1 cellular context compared by ENCODE assay signal in the genomic region with DNA sequence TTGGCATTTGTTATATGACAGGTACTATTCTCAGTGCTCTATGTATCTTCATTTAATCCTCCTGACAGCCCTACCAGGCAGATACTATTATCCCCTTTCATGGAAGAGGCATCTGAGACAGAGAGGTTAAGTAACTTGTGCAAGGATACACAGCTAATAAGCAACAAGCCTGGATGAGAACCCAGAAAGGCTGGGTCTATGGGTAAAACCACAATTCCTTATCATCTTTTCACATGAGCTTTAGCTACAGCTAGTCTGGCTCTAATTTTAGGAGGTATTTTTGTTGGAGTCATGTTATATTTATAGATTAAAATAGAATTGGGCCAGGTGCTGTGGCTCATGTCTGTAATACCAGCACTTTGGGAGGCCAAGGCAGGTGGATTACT.
A peak's percentile ranks its signal among the peaks of the same experiment; 100 is the strongest.
TF ChIP-seq lines count a peak whose summit lies in the region.

No MANE protein-coding gene starts in this region.

TF ChIP-seq in K562, 482 proteins besides CTCF, POLR2A, EP300 and RAD21 (continued from another document and continues in another):
- TF ChIP-seq, protein P1, sequence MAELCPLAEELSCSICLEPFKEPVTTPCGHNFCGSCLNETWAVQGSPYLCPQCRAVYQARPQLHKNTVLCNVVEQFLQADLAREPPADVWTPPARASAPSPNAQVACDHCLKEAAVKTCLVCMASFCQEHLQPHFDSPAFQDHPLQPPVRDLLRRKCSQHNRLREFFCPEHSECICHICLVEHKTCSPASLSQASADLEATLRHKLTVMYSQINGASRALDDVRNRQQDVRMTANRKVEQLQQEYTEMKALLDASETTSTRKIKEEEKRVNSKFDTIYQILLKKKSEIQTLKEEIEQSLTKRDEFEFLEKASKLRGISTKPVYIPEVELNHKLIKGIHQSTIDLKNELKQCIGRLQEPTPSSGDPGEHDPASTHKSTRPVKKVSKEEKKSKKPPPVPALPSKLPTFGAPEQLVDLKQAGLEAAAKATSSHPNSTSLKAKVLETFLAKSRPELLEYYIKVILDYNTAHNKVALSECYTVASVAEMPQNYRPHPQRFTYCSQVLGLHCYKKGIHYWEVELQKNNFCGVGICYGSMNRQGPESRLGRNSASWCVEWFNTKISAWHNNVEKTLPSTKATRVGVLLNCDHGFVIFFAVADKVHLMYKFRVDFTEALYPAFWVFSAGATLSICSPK (IDR thresholded peaks at IDR 0.05; ENCODE audit: borderline replicate concordance), result no peak
- TF ChIP-seq ZNF551 (CRISPR knock-in tag; IDR thresholded peaks at IDR 0.05) (no peak), PCBP1 (IDR thresholded peaks at IDR 0.05; ENCODE audit: low read depth, low read length, poor library complexity, severe bottlenecking) (no peak), KDM1A (IDR thresholded peaks at IDR 0.05) (peak; percentile 19 to 61; a peak in 2 of 4 replicates), ZNF79 (CRISPR knock-in tag; IDR thresholded peaks at IDR 0.05; ENCODE audit: low read depth) (no peak), TAL1 (IDR thresholded peaks at IDR 0.05) (peak; percentile 37; the same call in 1 of the 2 replicates), ZBTB17 (CRISPR knock-in tag; IDR thresholded peaks at IDR 0.05) (no peak), DPF2 (IDR thresholded peaks at IDR 0.05) (no peak), TCFL5 (CRISPR knock-in tag; conservative IDR thresholded peaks at IDR 0.05) (no peak), PHF21A (IDR thresholded peaks at IDR 0.05; ENCODE audit: borderline replicate concordance, low read depth) (no peak), SP2 (IDR thresholded peaks at IDR 0.05; ENCODE audit: extremely low read depth, low read depth, low read length, poor library complexity, severe bottlenecking) (no peak), TEAD4 (IDR thresholded peaks at IDR 0.05; ENCODE audit: low read length) (no peak; the same call in 1 of the 2 replicates), TEAD4 (CRISPR knock-in tag; IDR thresholded peaks at IDR 0.05; ENCODE audit: borderline replicate concordance) (no peak), KLF6 (CRISPR knock-in tag; IDR thresholded peaks at IDR 0.05; ENCODE audit: borderline replicate concordance) (no peak), RBM25 (IDR thresholded peaks at IDR 0.05; ENCODE audit: low read depth, low read length, severe bottlenecking) (peak; percentile 92), FIP1L1 (IDR thresholded peaks at IDR 0.05; ENCODE audit: low read depth, low read length, poor library complexity, severe bottlenecking) (no peak), JUN (IDR thresholded peaks at IDR 0.05; ENCODE audit: borderline replicate concordance, low read depth, low read length) (no peak), JUN (CRISPR knock-in tag; IDR thresholded peaks at IDR 0.05; ENCODE audit: borderline replicate concordance) (no peak), ZNF24 (IDR thresholded peaks at IDR 0.05) (no peak), BRD9 (IDR thresholded peaks at IDR 0.05; ENCODE audit: low read depth, partially characterized antibody) (no peak), POLR3G (IDR thresholded peaks at IDR 0.05; ENCODE audit: extremely low read depth, insufficient read length, insufficient replicate concordance) (no peak), CBX5 (IDR thresholded peaks at IDR 0.05; ENCODE audit: borderline replicate concordance, low read depth) (no peak), TAF15 (IDR thresholded peaks at IDR 0.05; ENCODE audit: low read depth, low read length) (no peak), ZNF699 (CRISPR knock-in tag; IDR thresholded peaks at IDR 0.05; ENCODE audit: insufficient replicate concordance) (no peak), CHD4 (IDR thresholded peaks at IDR 0.05; ENCODE audit: insufficient read depth, insufficient replicate concordance, low read depth, low read length, poor library complexity, severe bottlenecking) (no peak), CEBPB (tag; IDR thresholded peaks at IDR 0.05) (no peak), FOS (IDR thresholded peaks at IDR 0.05; ENCODE audit: extremely low read depth, insufficient read length) (no peak), RFX1 (IDR thresholded peaks at IDR 0.05) (no peak), ZFP1 (CRISPR knock-in tag; IDR thresholded peaks at IDR 0.05) (no peak), NR3C1 (CRISPR knock-in tag; IDR thresholded peaks at IDR 0.05) (no peak), ZNF121 (CRISPR knock-in tag; conservative IDR thresholded peaks at IDR 0.05) (no peak), ZKSCAN8 (CRISPR knock-in tag; IDR thresholded peaks at IDR 0.05) (no peak), PHB2 (IDR thresholded peaks at IDR 0.05; ENCODE audit: low read depth) (no peak), ZNF224 (CRISPR knock-in tag; IDR thresholded peaks at IDR 0.05) (no peak), MAFK (IDR thresholded peaks at IDR 0.05; ENCODE audit: low read length) (no peak), BCOR (IDR thresholded peaks at IDR 0.05) (peak; percentile 48; the same call in 1 of the 2 replicates), ZNF696 (CRISPR knock-in tag; conservative IDR thresholded peaks at IDR 0.05) (no peak), SUPT5H (IDR thresholded peaks at IDR 0.05) (no peak), ZNF347 (CRISPR knock-in tag; IDR thresholded peaks at IDR 0.05; ENCODE audit: low read depth) (no peak), MYBL2 (IDR thresholded peaks at IDR 0.05; ENCODE audit: low read depth) (no peak), MYBL2 (CRISPR knock-in tag; IDR thresholded peaks at IDR 0.05; ENCODE audit: borderline replicate concordance) (no peak), NFYB (IDR thresholded peaks at IDR 0.05; ENCODE audit: extremely low read depth, insufficient read length) (no peak), POLR2H (tag; IDR thresholded peaks at IDR 0.05; ENCODE audit: low read depth) (no peak), ZNF133 (CRISPR knock-in tag; IDR thresholded peaks at IDR 0.05) (no peak), SMAD4 (CRISPR knock-in tag; conservative IDR thresholded peaks at IDR 0.05) (no peak), TCF3 (CRISPR knock-in tag; IDR thresholded peaks at IDR 0.05) (peak; percentile 73), SRSF3 (IDR thresholded peaks at IDR 0.05; ENCODE audit: insufficient read depth, low read length) (no peak), ELF4 (CRISPR knock-in tag; IDR thresholded peaks at IDR 0.05) (no peak), ARID1B (IDR thresholded peaks at IDR 0.05) (peak; percentile 38; the same call in 1 of the 2 replicates)
- TF ChIP-seq, protein P2, sequence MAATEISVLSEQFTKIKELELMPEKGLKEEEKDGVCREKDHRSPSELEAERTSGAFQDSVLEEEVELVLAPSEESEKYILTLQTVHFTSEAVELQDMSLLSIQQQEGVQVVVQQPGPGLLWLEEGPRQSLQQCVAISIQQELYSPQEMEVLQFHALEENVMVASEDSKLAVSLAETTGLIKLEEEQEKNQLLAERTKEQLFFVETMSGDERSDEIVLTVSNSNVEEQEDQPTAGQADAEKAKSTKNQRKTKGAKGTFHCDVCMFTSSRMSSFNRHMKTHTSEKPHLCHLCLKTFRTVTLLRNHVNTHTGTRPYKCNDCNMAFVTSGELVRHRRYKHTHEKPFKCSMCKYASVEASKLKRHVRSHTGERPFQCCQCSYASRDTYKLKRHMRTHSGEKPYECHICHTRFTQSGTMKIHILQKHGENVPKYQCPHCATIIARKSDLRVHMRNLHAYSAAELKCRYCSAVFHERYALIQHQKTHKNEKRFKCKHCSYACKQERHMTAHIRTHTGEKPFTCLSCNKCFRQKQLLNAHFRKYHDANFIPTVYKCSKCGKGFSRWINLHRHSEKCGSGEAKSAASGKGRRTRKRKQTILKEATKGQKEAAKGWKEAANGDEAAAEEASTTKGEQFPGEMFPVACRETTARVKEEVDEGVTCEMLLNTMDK (IDR thresholded peaks at IDR 0.05; ENCODE audit: borderline replicate concordance, insufficient read depth, low read depth, low read length, poor library complexity, severe bottlenecking), result no peak
- TF ChIP-seq, protein P3, sequence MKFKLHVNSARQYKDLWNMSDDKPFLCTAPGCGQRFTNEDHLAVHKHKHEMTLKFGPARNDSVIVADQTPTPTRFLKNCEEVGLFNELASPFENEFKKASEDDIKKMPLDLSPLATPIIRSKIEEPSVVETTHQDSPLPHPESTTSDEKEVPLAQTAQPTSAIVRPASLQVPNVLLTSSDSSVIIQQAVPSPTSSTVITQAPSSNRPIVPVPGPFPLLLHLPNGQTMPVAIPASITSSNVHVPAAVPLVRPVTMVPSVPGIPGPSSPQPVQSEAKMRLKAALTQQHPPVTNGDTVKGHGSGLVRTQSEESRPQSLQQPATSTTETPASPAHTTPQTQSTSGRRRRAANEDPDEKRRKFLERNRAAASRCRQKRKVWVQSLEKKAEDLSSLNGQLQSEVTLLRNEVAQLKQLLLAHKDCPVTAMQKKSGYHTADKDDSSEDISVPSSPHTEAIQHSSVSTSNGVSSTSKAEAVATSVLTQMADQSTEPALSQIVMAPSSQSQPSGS (CRISPR knock-in tag; IDR thresholded peaks at IDR 0.05), result no peak
- TF ChIP-seq, protein P4, sequence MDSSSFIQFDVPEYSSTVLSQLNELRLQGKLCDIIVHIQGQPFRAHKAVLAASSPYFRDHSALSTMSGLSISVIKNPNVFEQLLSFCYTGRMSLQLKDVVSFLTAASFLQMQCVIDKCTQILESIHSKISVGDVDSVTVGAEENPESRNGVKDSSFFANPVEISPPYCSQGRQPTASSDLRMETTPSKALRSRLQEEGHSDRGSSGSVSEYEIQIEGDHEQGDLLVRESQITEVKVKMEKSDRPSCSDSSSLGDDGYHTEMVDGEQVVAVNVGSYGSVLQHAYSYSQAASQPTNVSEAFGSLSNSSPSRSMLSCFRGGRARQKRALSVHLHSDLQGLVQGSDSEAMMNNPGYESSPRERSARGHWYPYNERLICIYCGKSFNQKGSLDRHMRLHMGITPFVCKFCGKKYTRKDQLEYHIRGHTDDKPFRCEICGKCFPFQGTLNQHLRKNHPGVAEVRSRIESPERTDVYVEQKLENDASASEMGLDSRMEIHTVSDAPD (CRISPR knock-in tag; IDR thresholded peaks at IDR 0.05), result no peak
- TF ChIP-seq, protein P5, sequence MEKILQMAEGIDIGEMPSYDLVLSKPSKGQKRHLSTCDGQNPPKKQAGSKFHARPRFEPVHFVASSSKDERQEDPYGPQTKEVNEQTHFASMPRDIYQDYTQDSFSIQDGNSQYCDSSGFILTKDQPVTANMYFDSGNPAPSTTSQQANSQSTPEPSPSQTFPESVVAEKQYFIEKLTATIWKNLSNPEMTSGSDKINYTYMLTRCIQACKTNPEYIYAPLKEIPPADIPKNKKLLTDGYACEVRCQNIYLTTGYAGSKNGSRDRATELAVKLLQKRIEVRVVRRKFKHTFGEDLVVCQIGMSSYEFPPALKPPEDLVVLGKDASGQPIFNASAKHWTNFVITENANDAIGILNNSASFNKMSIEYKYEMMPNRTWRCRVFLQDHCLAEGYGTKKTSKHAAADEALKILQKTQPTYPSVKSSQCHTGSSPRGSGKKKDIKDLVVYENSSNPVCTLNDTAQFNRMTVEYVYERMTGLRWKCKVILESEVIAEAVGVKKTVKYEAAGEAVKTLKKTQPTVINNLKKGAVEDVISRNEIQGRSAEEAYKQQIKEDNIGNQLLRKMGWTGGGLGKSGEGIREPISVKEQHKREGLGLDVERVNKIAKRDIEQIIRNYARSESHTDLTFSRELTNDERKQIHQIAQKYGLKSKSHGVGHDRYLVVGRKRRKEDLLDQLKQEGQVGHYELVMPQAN (IDR thresholded peaks at IDR 0.05; ENCODE audit: borderline replicate concordance), result no peak
- TF ChIP-seq, protein P6, sequence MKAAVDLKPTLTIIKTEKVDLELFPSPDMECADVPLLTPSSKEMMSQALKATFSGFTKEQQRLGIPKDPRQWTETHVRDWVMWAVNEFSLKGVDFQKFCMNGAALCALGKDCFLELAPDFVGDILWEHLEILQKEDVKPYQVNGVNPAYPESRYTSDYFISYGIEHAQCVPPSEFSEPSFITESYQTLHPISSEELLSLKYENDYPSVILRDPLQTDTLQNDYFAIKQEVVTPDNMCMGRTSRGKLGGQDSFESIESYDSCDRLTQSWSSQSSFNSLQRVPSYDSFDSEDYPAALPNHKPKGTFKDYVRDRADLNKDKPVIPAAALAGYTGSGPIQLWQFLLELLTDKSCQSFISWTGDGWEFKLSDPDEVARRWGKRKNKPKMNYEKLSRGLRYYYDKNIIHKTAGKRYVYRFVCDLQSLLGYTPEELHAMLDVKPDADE (conservative IDR thresholded peaks at IDR 0.05; ENCODE audit: control insufficient read depth, low read depth, low read length), result no peak
- TF ChIP-seq, protein P7, sequence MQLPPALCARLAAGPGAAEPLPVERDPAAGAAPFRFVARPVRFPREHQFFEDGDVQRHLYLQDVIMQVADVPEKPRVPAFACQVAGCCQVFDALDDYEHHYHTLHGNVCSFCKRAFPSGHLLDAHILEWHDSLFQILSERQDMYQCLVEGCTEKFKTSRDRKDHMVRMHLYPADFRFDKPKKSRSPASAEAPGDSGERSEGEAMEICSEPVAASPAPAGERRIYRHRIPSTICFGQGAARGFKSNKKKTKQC (CRISPR knock-in tag; IDR thresholded peaks at IDR 0.05), result no peak
- TF ChIP-seq, protein P8, sequence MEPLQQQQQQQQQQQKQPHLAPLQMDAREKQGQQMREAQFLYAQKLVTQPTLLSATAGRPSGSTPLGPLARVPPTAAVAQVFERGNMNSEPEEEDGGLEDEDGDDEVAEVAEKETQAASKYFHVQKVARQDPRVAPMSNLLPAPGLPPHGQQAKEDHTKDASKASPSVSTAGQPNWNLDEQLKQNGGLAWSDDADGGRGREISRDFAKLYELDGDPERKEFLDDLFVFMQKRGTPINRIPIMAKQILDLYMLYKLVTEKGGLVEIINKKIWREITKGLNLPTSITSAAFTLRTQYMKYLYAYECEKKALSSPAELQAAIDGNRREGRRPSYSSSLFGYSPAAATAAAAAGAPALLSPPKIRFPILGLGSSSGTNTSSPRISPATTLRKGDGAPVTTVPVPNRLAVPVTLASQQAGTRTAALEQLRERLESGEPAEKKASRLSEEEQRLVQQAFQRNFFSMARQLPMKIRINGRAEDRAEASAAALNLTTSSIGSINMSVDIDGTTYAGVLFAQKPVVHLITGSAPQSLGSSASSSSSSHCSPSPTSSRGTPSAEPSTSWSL (CRISPR knock-in tag; IDR thresholded peaks at IDR 0.05; ENCODE audit: borderline replicate concordance), result no peak
- TF ChIP-seq, protein P9, sequence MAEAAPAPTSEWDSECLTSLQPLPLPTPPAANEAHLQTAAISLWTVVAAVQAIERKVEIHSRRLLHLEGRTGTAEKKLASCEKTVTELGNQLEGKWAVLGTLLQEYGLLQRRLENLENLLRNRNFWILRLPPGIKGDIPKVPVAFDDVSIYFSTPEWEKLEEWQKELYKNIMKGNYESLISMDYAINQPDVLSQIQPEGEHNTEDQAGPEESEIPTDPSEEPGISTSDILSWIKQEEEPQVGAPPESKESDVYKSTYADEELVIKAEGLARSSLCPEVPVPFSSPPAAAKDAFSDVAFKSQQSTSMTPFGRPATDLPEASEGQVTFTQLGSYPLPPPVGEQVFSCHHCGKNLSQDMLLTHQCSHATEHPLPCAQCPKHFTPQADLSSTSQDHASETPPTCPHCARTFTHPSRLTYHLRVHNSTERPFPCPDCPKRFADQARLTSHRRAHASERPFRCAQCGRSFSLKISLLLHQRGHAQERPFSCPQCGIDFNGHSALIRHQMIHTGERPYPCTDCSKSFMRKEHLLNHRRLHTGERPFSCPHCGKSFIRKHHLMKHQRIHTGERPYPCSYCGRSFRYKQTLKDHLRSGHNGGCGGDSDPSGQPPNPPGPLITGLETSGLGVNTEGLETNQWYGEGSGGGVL (CRISPR knock-in tag; IDR thresholded peaks at IDR 0.05), result no peak
- TF ChIP-seq, protein P10, sequence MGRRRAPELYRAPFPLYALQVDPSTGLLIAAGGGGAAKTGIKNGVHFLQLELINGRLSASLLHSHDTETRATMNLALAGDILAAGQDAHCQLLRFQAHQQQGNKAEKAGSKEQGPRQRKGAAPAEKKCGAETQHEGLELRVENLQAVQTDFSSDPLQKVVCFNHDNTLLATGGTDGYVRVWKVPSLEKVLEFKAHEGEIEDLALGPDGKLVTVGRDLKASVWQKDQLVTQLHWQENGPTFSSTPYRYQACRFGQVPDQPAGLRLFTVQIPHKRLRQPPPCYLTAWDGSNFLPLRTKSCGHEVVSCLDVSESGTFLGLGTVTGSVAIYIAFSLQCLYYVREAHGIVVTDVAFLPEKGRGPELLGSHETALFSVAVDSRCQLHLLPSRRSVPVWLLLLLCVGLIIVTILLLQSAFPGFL (CRISPR knock-in tag; IDR thresholded peaks at IDR 0.05), result no peak
